8 cellular contexts compared by ENCODE assay signal in genomic region chr3:168165390-168166269, GRCh38.
A peak's percentile ranks its signal among the peaks of the same experiment; 100 is the strongest.
DNase-seq lines count a peak whose midpoint lies in the region; ATAC-seq and TF ChIP-seq lines count a peak whose summit lies in the region.

No MANE protein-coding gene starts in this region.

- H3K9me3 ChIP-seq in heart right ventricle (no peaks in the 10 kb centered on the region), prostate gland (no peaks in the 10 kb centered on the region)

- H3K27ac ChIP-seq in heart right ventricle = peak overlapping the region in 4 of 10 donors; percentile 16 to 52 (median 44)
- H3K27ac ChIP-seq in prostate gland = no peak overlapping the region

- no peak for TF ChIP-seq POLR2A in prostate gland (IDR thresholded peaks at IDR 0.05)

- peak overlapping the region in 4 of 10 donors; percentile 15 to 34 (median 26) for H3K4me3 ChIP-seq in heart right ventricle
- no peak overlapping the region for H3K4me3 ChIP-seq in prostate gland

- H3K36me3 ChIP-seq in heart right ventricle (no peaks in the 10 kb centered on the region), prostate gland (no peaks in the 10 kb centered on the region)

- intact Hi-C loops in heart right ventricle (cut with DNase I) = loop anchor here (1.0 to 10.0 kb wide), 8 partner anchors 71 to 251 kb away; partner anchors contain the start of gene GOLIM4 (in 1 of the 10)
- intact Hi-C loops in prostate gland (cut with DNase I) = loop anchor here (1.0 to 2.0 kb wide), 2 partner anchors 71 to 118 kb away; partner anchors contain the start of gene GOLIM4

- TF ChIP-seq CTCF in heart right ventricle (IDR thresholded peaks at IDR 0.05) = peak; percentile 56 to 93 (median 81)
- TF ChIP-seq CTCF in prostate gland (IDR thresholded peaks at IDR 0.05) = peak; percentile 42 to 89 (median 80)

- DNase-seq in Daoy (ENCODE audit: low read depth) (peak; percentile 74), NCI-H2227 treated with DMSO at 0.1 percent for 48 hours (lab: John Stamatoyannopoulos, UW) (peak; percentile 52), heart right ventricle (peak in 1 of 2 donors; percentile 70), prostate gland (ENCODE audit: low spot score) (peak; percentile 63)
- DNase-seq in activated gamma-delta T cell treated with anti-CD3 and anti-CD28 coated beads, Interleukin-2, amount 50 U/mL, for 16 hours (ENCODE audit: low read depth) = peak; percentile 9
- no peak for DNase-seq in stimulated activated naive CD4-positive, alpha-beta T cell treated with Interleukin-2 at 50 U/mL for 16 hours (lab: John Stamatoyannopoulos, UW)

- 10 to 13% methylated on average over 6 of the region's 6 CpGs for WGBS in heart right ventricle, 2 donors
- 8% methylated on average over 6 of the region's 6 CpGs for WGBS in prostate gland

- no peaks in the 10 kb centered on the region for H3K27me3 ChIP-seq in heart right ventricle
- H3K27me3 ChIP-seq in prostate gland (replicated peaks; ENCODE audit: insufficient read depth) = no peaks in the 10 kb centered on the region

- H3K4me1 ChIP-seq in heart right ventricle (peaks cover 0 to 5% (median 0%) of the 10 kb centered on the region in 9 donors), prostate gland (replicated peaks) (no peaks in the 10 kb centered on the region)

- ATAC-seq in GM19397 (IDR thresholded peaks at IDR 0.05; ENCODE audit: unreplicated experiment) (peak; percentile 85), HG03378 (IDR thresholded peaks at IDR 0.05; ENCODE audit: unreplicated experiment) (peak; percentile 91), heart right ventricle (peak in 7 of 8 donors; percentile 71 to 87 (median 77))
